In the genomic region with DNA sequence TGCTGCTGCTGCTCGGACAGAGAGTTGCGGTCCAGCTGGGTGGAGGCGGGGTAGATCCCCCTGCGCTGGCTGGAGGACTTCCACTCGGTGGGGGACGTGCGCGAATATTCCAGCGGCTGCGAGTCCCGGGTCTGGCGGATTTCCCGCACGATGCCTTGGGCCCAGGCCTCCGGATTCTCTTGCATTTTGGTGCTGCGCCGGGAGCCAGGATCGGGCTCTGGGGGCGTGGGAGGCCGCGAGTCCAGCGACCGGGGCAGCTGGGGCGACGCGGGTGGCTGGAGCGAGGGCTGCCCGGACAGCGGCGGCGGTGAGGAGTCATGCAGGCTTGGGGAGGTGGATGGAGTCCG, we compare ENCODE assay signal across 35 cellular contexts. TPM values are rescaled to one million over a fixed set of nuclear protein-coding genes. Genes with fewer than 3 reads are reported as not detected.
"Had no signal": no experiment of that assay in that cellular context is flagged by ENCODE, and none has a peak within 500 bp of the region (broad histone marks: within the 10 kb centered on the region; RNA-seq: fewer than 3 reads in every experiment).

No MANE protein-coding gene starts in this region.

- H3K27ac Mint-ChIP-seq: activated CD4-positive, alpha-beta T cell treated with anti-CD3 and anti-CD28 coated beads, Interleukin-2, amount 10 ng/mL, durations not matched to agents 24 days and 14 days; activated CD8-positive, alpha-beta T cell treated with anti-CD3 and anti-CD28 coated beads for 36 hours; activated naive CD8-positive, alpha-beta T cell treated with anti-CD3 and anti-CD28 coated beads for 36 hours; activated T-cell treated with anti-CD3 and anti-CD28 coated beads, Interleukin-2, amount 50 U/mL, for 72 hours; activated T-helper 17 cell treated with anti-CD3 and anti-CD28 coated beads, Interleukin-2, amount 50 U/mL, for 72 hours had no signal

- H3K27me3 ChIP-seq: ascending aorta, cardiac muscle cell, Peyer's patch had no signal

- H3K4me1 ChIP-seq: ascending aorta, Peyer's patch had no signal

- H3K27me3 Mint-ChIP-seq: activated CD4-positive, alpha-beta T cell treated with anti-CD3 and anti-CD28 coated beads, Interleukin-2, amount 10 ng/mL, durations not matched to agents 24 days and 14 days; activated CD8-positive, alpha-beta T cell treated with anti-CD3 and anti-CD28 coated beads for 36 hours; activated naive CD8-positive, alpha-beta T cell treated with anti-CD3 and anti-CD28 coated beads for 36 hours; activated T-helper 17 cell treated with anti-CD3 and anti-CD28 coated beads, Interleukin-2, amount 50 U/mL, for 72 hours had no signal

- H3K36me3 ChIP-seq: ascending aorta, cardiac muscle cell, Peyer's patch, WERI-Rb-1 had no signal

- DNase-seq: activated CD4-positive, alpha-beta T cell treated with anti-CD3 and anti-CD28 coated beads, Interleukin-2, amount 10 ng/mL, durations not matched to agents 24 days and 14 days; activated CD4-positive, alpha-beta T cell treated with anti-CD3 and anti-CD28 coated beads, Interleukin-2, amount 50 U/mL, for 4 hours; activated CD8-positive, alpha-beta T cell treated with anti-CD3 and anti-CD28 coated beads for 36 hours; activated effector memory CD4-positive, alpha-beta T cell treated with anti-CD3 and anti-CD28 coated beads, Interleukin-2, amount 50 U/mL, for 16 hours; activated naive CD4-positive, alpha-beta T cell; activated naive CD4-positive, alpha-beta T cell treated with anti-CD3 and anti-CD28 coated beads, Interleukin-2, amount 50 U/mL, for 16 hours; activated naive CD8-positive, alpha-beta T cell treated with anti-CD3 and anti-CD28 coated beads for 36 hours; activated T-cell treated with anti-CD3 and anti-CD28 coated beads, Interleukin-2, amount 50 U/mL, for 1 hour; activated T-cell treated with anti-CD3 and anti-CD28 coated beads, Interleukin-2, amount 50 U/mL, for 72 hours; amniotic stem cell; Karpas-422; KBM-7; NCI-H1048; NCI-H1436 treated with DMSO at 0.1 percent for 48 hours; NCI-H1694 treated with DMSO at 0.1 percent for 48 hours; NCI-H2029 treated with DMSO at 0.1 percent for 48 hours; NCI-H2107; NCI-H2171; NCI-H510A; NCI-H526; NCI-H748 treated with DMSO at 0.1 percent for 48 hours; NK-92 treated with Interleukin-12 subunit alpha and Interleukin-12 subunit beta, amount 100 ng/mL, for 24 hours; Peyer's patch; RPMI8226; SW 1271; T-helper 1 cell; T-helper 2 cell; T-helper 9 cell; WERI-Rb-1 had no signal

- H3K27ac ChIP-seq: ascending aorta, cardiac muscle cell, Peyer's patch, WERI-Rb-1 had no signal

- H3K4me3 ChIP-seq: ascending aorta, cardiac muscle cell, Peyer's patch had no signal

- H3K4me1 Mint-ChIP-seq: activated CD4-positive, alpha-beta T cell treated with anti-CD3 and anti-CD28 coated beads, Interleukin-2, amount 10 ng/mL, durations not matched to agents 24 days and 14 days; activated naive CD8-positive, alpha-beta T cell treated with anti-CD3 and anti-CD28 coated beads for 36 hours; activated T-helper 17 cell treated with anti-CD3 and anti-CD28 coated beads, Interleukin-2, amount 50 U/mL, for 72 hours had no signal

- ATAC-seq: activated CD8-positive, alpha-beta T cell treated with anti-CD3 and anti-CD28 coated beads for 36 hours; activated T-cell treated with anti-CD3 and anti-CD28 coated beads, Interleukin-2, amount 50 U/mL, for 72 hours; activated T-helper 17 cell treated with anti-CD3 and anti-CD28 coated beads, Interleukin-2, amount 50 U/mL, for 72 hours had no signal

- H3K4me3 Mint-ChIP-seq: activated CD4-positive, alpha-beta T cell treated with anti-CD3 and anti-CD28 coated beads, Interleukin-2, amount 10 ng/mL, durations not matched to agents 24 days and 14 days; activated CD8-positive, alpha-beta T cell treated with anti-CD3 and anti-CD28 coated beads for 36 hours; activated naive CD8-positive, alpha-beta T cell treated with anti-CD3 and anti-CD28 coated beads for 36 hours; activated T-cell treated with anti-CD3 and anti-CD28 coated beads, Interleukin-2, amount 50 U/mL, for 72 hours; activated T-helper 17 cell treated with anti-CD3 and anti-CD28 coated beads, Interleukin-2, amount 50 U/mL, for 72 hours had no signal

- H3K9me3 ChIP-seq: Peyer's patch had no signal

RNA-seq across cellular contexts. Expression of gene NT5C1B, which starts 4.8 kb away (rescaled TPM):
- total RNA-seq: activated CD4-positive, alpha-beta T cell treated with anti-CD3 and anti-CD28 coated beads, Interleukin-2, amount 10 ng/mL, durations not matched to agents 24 days and 14 days; activated CD8-positive, alpha-beta memory T cell treated with anti-CD3 and anti-CD28 coated beads for 36 hours; activated CD8-positive, alpha-beta T cell treated with anti-CD3 and anti-CD28 coated beads for 36 hours; activated naive CD8-positive, alpha-beta T cell treated with anti-CD3 and anti-CD28 coated beads for 36 hours; activated T-cell treated with anti-CD3 and anti-CD28 coated beads, Interleukin-2, amount 50 U/mL, for 72 hours; activated T-helper 17 cell treated with anti-CD3 and anti-CD28 coated beads, Interleukin-2, amount 50 U/mL, for 72 hours; ascending aorta; cardiac muscle cell; MCF 10A; PC-3; Peyer's patch had no signal
